In genomic region chr6:31585531-31585930, GRCh38 we compare ENCODE assay signal across 10 cellular contexts. TPM values are rescaled to one million over a fixed set of nuclear protein-coding genes. Genes with fewer than 3 reads are reported as not detected.
DNase-seq lines count a peak whose midpoint lies in the region; ATAC-seq, FAIRE-seq and TF ChIP-seq lines count a peak whose summit lies in the region.
"Had no signal": no experiment of that assay in that cellular context is flagged by ENCODE, and none has a peak within 500 bp of the region (broad histone marks: within the 10 kb centered on the region; RNA-seq: fewer than 3 reads in every experiment).

No MANE protein-coding gene starts in this region.

- H3K27ac Mint-ChIP-seq in activated naive CD8-positive, alpha-beta T cell treated with anti-CD3 and anti-CD28 coated beads, Interleukin-2, amount 50 U/mL, for 24 hours = peak overlapping the region; percentile 79
- H3K27ac Mint-ChIP-seq in natural killer cell treated with Interleukin-12 subunit alpha and Interleukin-12 subunit beta and Interleukin-15 and Interleukin-18, amount 100 ng/mL, for 72 hours = peak overlapping the region; percentile 87 to 88

- ATAC-seq in activated naive CD8-positive, alpha-beta T cell treated with anti-CD3 and anti-CD28 coated beads, Interleukin-2, amount 50 U/mL, for 24 hours = peak; percentile 17
- no peak for ATAC-seq in natural killer cell treated with Interleukin-12 subunit alpha and Interleukin-12 subunit beta and Interleukin-15 and Interleukin-18, amount 100 ng/mL, for 72 hours

- no peak for FAIRE-seq in kidney (lab: Jason Lieb, UNC)

- H3K36me3 Mint-ChIP-seq in activated naive CD8-positive, alpha-beta T cell treated with anti-CD3 and anti-CD28 coated beads, Interleukin-2, amount 50 U/mL, for 24 hours (ENCODE audit: low read depth) = peaks cover 10% of the 10 kb centered on the region
- H3K36me3 Mint-ChIP-seq in natural killer cell treated with Interleukin-12 subunit alpha and Interleukin-12 subunit beta and Interleukin-15 and Interleukin-18, amount 100 ng/mL, for 72 hours = peaks cover 11% of the 10 kb centered on the region

- H3K36me3 ChIP-seq in kidney (ENCODE audit: control insufficient read depth in 1 of 2, insufficient read depth in 2 of 2, low read length in 2 of 2) = no peaks in the 10 kb centered on the region

- no peaks in the 10 kb centered on the region for H3K27me3 Mint-ChIP-seq in activated naive CD8-positive, alpha-beta T cell treated with anti-CD3 and anti-CD28 coated beads, Interleukin-2, amount 50 U/mL, for 24 hours
- H3K27me3 Mint-ChIP-seq in natural killer cell treated with Interleukin-12 subunit alpha and Interleukin-12 subunit beta and Interleukin-15 and Interleukin-18, amount 100 ng/mL, for 72 hours = no peaks in the 10 kb centered on the region

- H3K4me3 Mint-ChIP-seq in activated naive CD8-positive, alpha-beta T cell treated with anti-CD3 and anti-CD28 coated beads, Interleukin-2, amount 50 U/mL, for 24 hours = peak overlapping the region; percentile 77
- H3K4me3 Mint-ChIP-seq in natural killer cell treated with Interleukin-12 subunit alpha and Interleukin-12 subunit beta and Interleukin-15 and Interleukin-18, amount 100 ng/mL, for 72 hours = peak overlapping the region; percentile 64

- intact Hi-C loops in kidney (cut with DNase I) = no loop called here

- H3K9ac ChIP-seq in kidney (ENCODE audit: low read length in 2 of 2) = no peak overlapping the region

- no peak overlapping the region for H3K27ac ChIP-seq in substantia nigra (ENCODE audit: low read depth, low read length, poor library complexity, severe bottlenecking)
- no peak overlapping the region for H3K27ac ChIP-seq in kidney (ENCODE audit: low read depth in 2 of 2, low read length in 2 of 2)

- no peaks in the 10 kb centered on the region for H3K9me3 ChIP-seq in kidney (ENCODE audit: control insufficient read depth in 1 of 2, low read length in 2 of 2)

- peaks cover under 1 to 10% of the 10 kb centered on the region in 2 donors for H3K4me1 ChIP-seq in kidney (ENCODE audit: control insufficient read depth in 1 of 2, insufficient read depth in 1 of 2, low read depth in 1 of 2, low read length in 2 of 2)

- H3K4me1 Mint-ChIP-seq in activated naive CD8-positive, alpha-beta T cell treated with anti-CD3 and anti-CD28 coated beads, Interleukin-2, amount 50 U/mL, for 24 hours = peaks cover 69% of the 10 kb centered on the region
- H3K4me1 Mint-ChIP-seq in natural killer cell treated with Interleukin-12 subunit alpha and Interleukin-12 subunit beta and Interleukin-15 and Interleukin-18, amount 100 ng/mL, for 72 hours (ENCODE audit: low read depth in 2 of 2) = peaks cover 56 to 74% of the 10 kb centered on the region in 2 donors

- no peaks in the 10 kb centered on the region for H3K9me3 Mint-ChIP-seq in activated naive CD8-positive, alpha-beta T cell treated with anti-CD3 and anti-CD28 coated beads, Interleukin-2, amount 50 U/mL, for 24 hours
- no peaks in the 10 kb centered on the region for H3K9me3 Mint-ChIP-seq in natural killer cell treated with Interleukin-12 subunit alpha and Interleukin-12 subunit beta and Interleukin-15 and Interleukin-18, amount 100 ng/mL, for 72 hours

- peak; percentile 50 for DNase-seq in GDM1 (lab: John Stamatoyannopoulos, UW)
- DNase-seq in activated naive CD8-positive, alpha-beta T cell treated with anti-CD3 and anti-CD28 coated beads, Interleukin-2, amount 50 U/mL, for 24 hours = no peak
- no peak for DNase-seq in natural killer cell treated with Interleukin-12 subunit alpha and Interleukin-12 subunit beta and Interleukin-15 and Interleukin-18, amount 100 ng/mL, for 72 hours (ENCODE audit: low spot score)
- no peak for DNase-seq in substantia nigra (lab: John Stamatoyannopoulos, UW)
- no peak for DNase-seq in NCI-H1417 treated with DMSO at 0.1 percent for 48 hours (lab: John Stamatoyannopoulos, UW)
- DNase-seq in DMS153 (lab: John Stamatoyannopoulos, UW) = no peak
- no peak for DNase-seq in kidney
- DNase-seq: NCI-H146 had no signal

- no peak overlapping the region for H3K4me3 ChIP-seq in kidney (ENCODE audit: low read length in 2 of 2)

- TF ChIP-seq CTCF in LNCAP (IDR thresholded peaks at IDR 0.05) (peak; percentile 31; the same call in 1 of the 2 replicates), kidney (IDR thresholded peaks at IDR 0.05; ENCODE audit: borderline replicate concordance, extremely low read depth, insufficient read depth) (no peak)

RNA-seq across cellular contexts. Expression of gene LST1, which starts 0.5 kb away (rescaled TPM):
- 10 to 100 TPM; 15.5 to 34.6 TPM for total RNA-seq in natural killer cell treated with Interleukin-12 subunit alpha and Interleukin-12 subunit beta and Interleukin-15 and Interleukin-18, amount 100 ng/mL, for 72 hours
- total RNA-seq in kidney = 31.5 TPM
- 14.8 TPM for polyA plus RNA-seq in kidney (ENCODE audit: insufficient read depth, low read depth, low replicate concordance)

RNA-seq across cellular contexts. Expression of gene LTB, which starts 3.3 kb away (rescaled TPM):
- total RNA-seq in natural killer cell treated with Interleukin-12 subunit alpha and Interleukin-12 subunit beta and Interleukin-15 and Interleukin-18, amount 100 ng/mL, for 72 hours = 100 to 1,000 TPM; 110 to 153 TPM
- 18.5 TPM for total RNA-seq in kidney
- polyA plus RNA-seq in kidney (ENCODE audit: insufficient read depth, low read depth, low replicate concordance) = 6.6 TPM

RNA-seq across cellular contexts. Expression of gene NCR3, which starts 7.3 kb away (rescaled TPM):
- total RNA-seq in natural killer cell treated with Interleukin-12 subunit alpha and Interleukin-12 subunit beta and Interleukin-15 and Interleukin-18, amount 100 ng/mL, for 72 hours = 10 to 100 TPM; 65.5 to 91.6 TPM
- 0.82 TPM for total RNA-seq in kidney
- not detected for polyA plus RNA-seq in kidney (ENCODE audit: insufficient read depth, low read depth, low replicate concordance)
- total RNA-seq: glomerular endothelial cell had no signal

RNA-seq across cellular contexts. Expression of gene TNF, which starts 10.2 kb away (rescaled TPM):
- 100 to 1,000 TPM; 320 to 420 TPM for total RNA-seq in natural killer cell treated with Interleukin-12 subunit alpha and Interleukin-12 subunit beta and Interleukin-15 and Interleukin-18, amount 100 ng/mL, for 72 hours
- 5.4 TPM for total RNA-seq in kidney
- 0.69 TPM for polyA plus RNA-seq in kidney (ENCODE audit: insufficient read depth, low read depth, low replicate concordance)

RNA-seq across cellular contexts. Expression of gene LTA, which starts 13.4 kb away (rescaled TPM):
- 1,000 to 10,000 TPM; 1,187 to 3,727 TPM for total RNA-seq in natural killer cell treated with Interleukin-12 subunit alpha and Interleukin-12 subunit beta and Interleukin-15 and Interleukin-18, amount 100 ng/mL, for 72 hours
- total RNA-seq in kidney = 0.35 TPM
- not detected for polyA plus RNA-seq in kidney (ENCODE audit: insufficient read depth, low read depth, low replicate concordance)

Comparison
In these comparisons a context has a peak if more than half of its experiments do, and no peak if none do; other contexts are left out.
1. RNA of gene NCR3, which starts 7.3 kb away (total RNA-seq): 65.5 to 91.6 TPM in natural killer cell treated with Interleukin-12 subunit alpha and Interleukin-12 subunit beta and Interleukin-15 and Interleukin-18, amount 100 ng/mL, for 72 hours; 0.82 TPM in kidney (single experiment); every median in the first group is over 10 times any median in the second.